Comparison of ENCODE assay signal across 8 cellular contexts in the genomic region with DNA sequence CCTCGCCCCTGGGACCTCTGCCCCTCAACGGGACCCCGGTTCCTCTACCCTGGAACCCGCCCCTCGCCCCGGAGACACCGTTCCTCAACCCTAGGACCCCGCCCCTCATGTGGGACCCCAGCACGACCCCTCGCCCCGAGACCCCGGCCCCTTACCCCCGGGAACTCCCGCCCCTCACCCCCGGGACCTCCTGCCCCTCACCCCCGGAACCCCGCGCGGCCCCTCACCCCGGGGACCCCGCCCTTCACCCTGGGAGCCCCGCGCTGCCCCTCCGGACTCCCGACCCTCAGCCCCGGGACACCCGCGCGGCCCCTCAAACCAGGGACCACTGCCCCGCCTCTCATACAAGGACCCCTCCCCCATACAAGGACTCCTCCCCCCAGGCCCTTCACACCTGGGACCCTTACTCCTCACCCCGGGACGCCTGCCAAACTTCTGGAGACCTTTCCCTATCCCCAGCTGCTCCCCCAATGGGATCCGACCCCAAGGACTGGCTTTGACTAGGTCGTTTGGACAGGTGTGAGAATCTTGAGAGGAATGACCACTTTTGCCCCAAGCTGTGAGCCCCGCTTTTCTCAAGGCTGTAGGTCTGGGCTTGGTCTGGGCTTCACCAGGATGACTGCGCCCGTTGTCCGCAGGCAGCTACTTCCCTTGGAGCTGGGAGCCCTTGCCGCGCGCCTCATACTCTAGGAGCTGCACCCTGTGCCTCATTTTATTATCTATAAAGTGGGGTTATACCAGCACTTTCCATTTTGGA. TPM values are rescaled to one million over a fixed set of nuclear protein-coding genes. Genes with fewer than 3 reads are reported as not detected.
DNase-seq lines count a peak whose midpoint lies in the region; ATAC-seq and TF ChIP-seq lines count a peak whose summit lies in the region.

No MANE protein-coding gene starts in this region.

- H3K27me3 Mint-ChIP-seq in activated T-cell treated with anti-CD3 and anti-CD28 coated beads, Interleukin-2, amount 50 U/mL, for 24 hours = no peaks in the 10 kb centered on the region
- H3K27me3 Mint-ChIP-seq in neural progenitor cell (ENCODE audit: insufficient read depth, low read depth) = peaks cover 2% of the 10 kb centered on the region

- H4K20me1 ChIP-seq in BLaER1 = peaks cover 35% of the 10 kb centered on the region
- H4K20me1 ChIP-seq in neural progenitor cell (ENCODE audit: low read depth) = peaks cover 25% of the 10 kb centered on the region

- TF ChIP-seq CTCF in fibroblast of villous mesenchyme (IDR thresholded peaks at IDR 0.05; ENCODE audit: insufficient read depth, low read depth, low read length) = no peak
- no peak for TF ChIP-seq CTCF in neural progenitor cell (IDR thresholded peaks at IDR 0.05)

- H3K79me2 ChIP-seq in neural progenitor cell (ENCODE audit: low read depth) = peaks cover 73% of the 10 kb centered on the region

- H3K9me3 ChIP-seq in BLaER1 (no peaks in the 10 kb centered on the region), neural progenitor cell (ENCODE audit: low read depth) (no peaks in the 10 kb centered on the region)

- H3K4me1 Mint-ChIP-seq in activated T-cell treated with anti-CD3 and anti-CD28 coated beads, Interleukin-2, amount 50 U/mL, for 24 hours (ENCODE audit: low read depth) = peaks cover 57% of the 10 kb centered on the region
- peaks cover 23% of the 10 kb centered on the region for H3K4me1 Mint-ChIP-seq in neural progenitor cell

- H3K4me2 ChIP-seq in BLaER1 (peak overlapping the region; percentile 94), neural progenitor cell (peak overlapping the region; percentile 88)

- peak overlapping the region; percentile 98 for H2AFZ ChIP-seq in neural progenitor cell (replicated peaks)

- no peak for ATAC-seq in HG03175 (IDR thresholded peaks at IDR 0.05; ENCODE audit: unreplicated experiment)

- peak overlapping the region; percentile 91; the same call in 1 of the 2 replicates for H3K27ac ChIP-seq in BLaER1
- no peak overlapping the region for H3K27ac ChIP-seq in neural progenitor cell

- H3K4me3 Mint-ChIP-seq in activated T-cell treated with anti-CD3 and anti-CD28 coated beads, Interleukin-2, amount 50 U/mL, for 24 hours = peak overlapping the region; percentile 88
- peak overlapping the region; percentile 94 for H3K4me3 Mint-ChIP-seq in neural progenitor cell

- peaks cover 40% of the 10 kb centered on the region for H3K36me3 ChIP-seq in BLaER1
- H3K36me3 ChIP-seq in neural progenitor cell = no peaks in the 10 kb centered on the region

- H3K4me3 ChIP-seq in BLaER1 (peak overlapping the region; percentile 84), fibroblast of villous mesenchyme (ENCODE audit: low read depth, low read length) (peak overlapping the region; percentile 80), neural progenitor cell (peak overlapping the region; percentile 97)

- peaks cover 9% of the 10 kb centered on the region for H3F3A ChIP-seq in neural progenitor cell (ENCODE audit: low read depth)

- H3K36me3 Mint-ChIP-seq in activated T-cell treated with anti-CD3 and anti-CD28 coated beads, Interleukin-2, amount 50 U/mL, for 24 hours (ENCODE audit: low read depth) = peaks cover 58% of the 10 kb centered on the region
- peaks cover 20% of the 10 kb centered on the region for H3K36me3 Mint-ChIP-seq in neural progenitor cell

- no peaks in the 10 kb centered on the region for H3K9me3 Mint-ChIP-seq in activated T-cell treated with anti-CD3 and anti-CD28 coated beads, Interleukin-2, amount 50 U/mL, for 24 hours
- no peaks in the 10 kb centered on the region for H3K9me3 Mint-ChIP-seq in neural progenitor cell

- H3K27me3 ChIP-seq in BLaER1 = no peaks in the 10 kb centered on the region
- no peaks in the 10 kb centered on the region for H3K27me3 ChIP-seq in neural progenitor cell

- peak overlapping the region; percentile 91 for H3K27ac Mint-ChIP-seq in activated T-cell treated with anti-CD3 and anti-CD28 coated beads, Interleukin-2, amount 50 U/mL, for 24 hours
- no peak overlapping the region for H3K27ac Mint-ChIP-seq in neural progenitor cell

- H3K4me1 ChIP-seq in BLaER1 (peaks cover 31% of the 10 kb centered on the region), neural progenitor cell (peaks cover 9% of the 10 kb centered on the region)

- H3K9ac ChIP-seq in BLaER1 (peak overlapping the region; percentile 89), neural progenitor cell (peak overlapping the region; percentile 61)

- DNase-seq in Kasumi-1 (lab: John Stamatoyannopoulos, UW) (peak; percentile 35 to 44), fibroblast of villous mesenchyme (ENCODE audit: low read depth) (peak; percentile 49), neural progenitor cell (ENCODE audit: low spot score) (peak; percentile 42), NCI-H2029 treated with DMSO at 0.1 percent for 48 hours (lab: John Stamatoyannopoulos, UW) (no peak), H4 (ENCODE audit: low spot score) (no peak)
- peak; percentile 46 for DNase-seq in activated T-cell treated with anti-CD3 and anti-CD28 coated beads, Interleukin-2, amount 50 U/mL, for 24 hours

RNA-seq across cellular contexts. Expression of a gene that starts 0.8 kb away (rescaled TPM):
- total RNA-seq in fibroblast of villous mesenchyme (25.1 and 32.0 TPM in 2 replicates), neural progenitor cell (ENCODE audit: low replicate concordance) (50.7 and 54.1 TPM in 2 replicates)
- total RNA-seq in H4 (2014; rRNA removed; shearing (Covaris generic)) = 6.8 and 7.8 TPM in 2 replicates

Comparison
In these comparisons a context has a peak if more than half of its experiments do, and no peak if none do; other contexts are left out.
1. DNase-seq: peak in Kasumi-1 (2 of 2), activated T-cell treated with anti-CD3 and anti-CD28 coated beads, Interleukin-2, amount 50 U/mL, for 24 hours (single experiment), fibroblast of villous mesenchyme (single experiment) and neural progenitor cell (single experiment); none in NCI-H2029 treated with DMSO at 0.1 percent for 48 hours (single experiment) and H4 (single experiment).
2. Peak in every context shown above with its lines, with median percentiles within 50 percentile points of each other: H3K4me3 ChIP-seq.